2 cellular contexts compared by ENCODE assay signal in genomic region chr11:8336356-8337114, GRCh38.
TF ChIP-seq lines count a peak whose summit lies in the region.

No MANE protein-coding gene starts in this region.

TF ChIP-seq in GM23338, 12 proteins besides CTCF, POLR2A, EP300 and RAD21:
- no peak for TF ChIP-seq JUNB (IDR thresholded peaks at IDR 0.05; ENCODE audit: unreplicated experiment)
- no peak for TF ChIP-seq POLR2AphosphoS5 (IDR thresholded peaks at IDR 0.05; ENCODE audit: low read depth)
- TF ChIP-seq REST (IDR thresholded peaks at IDR 0.05; ENCODE audit: unreplicated experiment) = no peak
TF ChIP-seq in GM23338: peak in this region for 0.

TF ChIP-seq in H1, 55 proteins besides CTCF, POLR2A, EP300 and RAD21:
- TF ChIP-seq EGR1 (IDR thresholded peaks at IDR 0.05; ENCODE audit: borderline replicate concordance, low read depth, low read length) = no peak
- peak; percentile 71 for TF ChIP-seq MAFK (IDR thresholded peaks at IDR 0.05; ENCODE audit: low read depth, low read length)
TF ChIP-seq in H1: peak in this region for 1.
